In the genomic region with DNA sequence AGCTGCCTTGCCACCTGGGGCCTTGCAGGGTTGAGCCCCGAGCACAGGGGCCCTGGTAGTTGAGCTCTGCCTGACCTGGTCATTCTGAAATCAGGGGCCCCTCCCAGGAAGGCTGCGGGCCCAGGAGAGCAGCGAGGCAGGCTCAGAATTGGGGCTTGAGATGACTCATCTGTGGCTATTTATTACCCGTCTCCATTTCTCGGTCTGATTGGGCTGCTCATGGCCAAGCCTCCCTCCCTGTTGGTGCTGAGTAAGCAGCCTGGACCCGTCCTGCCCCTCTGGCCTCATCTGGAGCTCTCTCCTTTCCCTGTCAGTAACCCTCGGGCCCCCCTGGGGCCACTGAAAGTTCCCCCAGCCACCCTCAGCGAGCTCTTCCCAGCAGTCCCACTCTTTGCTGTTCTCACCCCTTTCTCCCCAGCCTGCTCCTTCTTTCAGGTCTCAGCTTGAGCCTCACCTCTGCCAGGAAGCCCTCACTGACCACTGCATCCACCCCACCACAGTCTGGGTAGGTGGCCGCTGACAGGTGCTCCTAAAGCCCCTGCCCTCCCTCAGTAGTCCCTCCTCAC, we compare ENCODE assay signal across 9 cellular contexts. TPM values are rescaled to one million over a fixed set of nuclear protein-coding genes. Genes with fewer than 3 reads are reported as not detected.
DNase-seq lines count a peak whose midpoint lies in the region; ATAC-seq and TF ChIP-seq lines count a peak whose summit lies in the region.
"Had no signal": no experiment of that assay in that cellular context is flagged by ENCODE, and none has a peak within 500 bp of the region (broad histone marks: within the 10 kb centered on the region; RNA-seq: fewer than 3 reads in every experiment).

No MANE protein-coding gene starts in this region.

- no peaks in the 10 kb centered on the region for H3K9me3 Mint-ChIP-seq in neural progenitor cell
- H3K9me3 Mint-ChIP-seq: neural crest cell had no signal

- peaks cover 25% of the 10 kb centered on the region for H3K4me1 Mint-ChIP-seq in neural progenitor cell

- TF ChIP-seq CTCF in RWPE2 (IDR thresholded peaks at IDR 0.05; ENCODE audit: poor library complexity, severe bottlenecking): no peak
- no peak for TF ChIP-seq CTCF in neural progenitor cell (IDR thresholded peaks at IDR 0.05)

- no peak overlapping the region for H3K4me2 ChIP-seq in neural progenitor cell

- no peaks in the 10 kb centered on the region for H3K27me3 ChIP-seq in RWPE2 (ENCODE audit: insufficient read depth, poor library complexity, severe bottlenecking)
- peaks cover 4% of the 10 kb centered on the region for H3K27me3 ChIP-seq in neural progenitor cell

- DNase-seq in Daoy (ENCODE audit: low read depth) (peak; percentile 90), RWPE2 (ENCODE audit: low spot score) (no peak), epidermal melanocyte (ENCODE audit: insufficient read length, low spot score) (peak; percentile 54), neural progenitor cell (ENCODE audit: low spot score) (no peak), NCI-H1436 (lab: John Stamatoyannopoulos, UW) (no peak), GDM1 (lab: John Stamatoyannopoulos, UW) (no peak)

- peak overlapping the region; percentile 50 for H3K27ac Mint-ChIP-seq in neural progenitor cell

- no peaks in the 10 kb centered on the region for H4K20me1 ChIP-seq in neural progenitor cell (ENCODE audit: low read depth)

- H3K4me1 ChIP-seq in RWPE2 (ENCODE audit: insufficient read depth, poor library complexity, severe bottlenecking) (peaks cover 9% of the 10 kb centered on the region), neural progenitor cell (peaks cover 6% of the 10 kb centered on the region)

- peak overlapping the region; percentile 4 for H3K27ac ChIP-seq in RWPE2 (ENCODE audit: poor library complexity, severe bottlenecking)
- H3K27ac ChIP-seq in neural progenitor cell: no peak overlapping the region

- peak overlapping the region; percentile 59 for H3K4me3 Mint-ChIP-seq in neural progenitor cell
- H3K4me3 Mint-ChIP-seq: neural crest cell had no signal

- H3K9ac ChIP-seq in neural progenitor cell: no peak overlapping the region

- H3K27me3 Mint-ChIP-seq in neural progenitor cell (ENCODE audit: insufficient read depth, low read depth): peaks cover 6% of the 10 kb centered on the region

- ATAC-seq in GM19351 (IDR thresholded peaks at IDR 0.05; ENCODE audit: unreplicated experiment): peak; percentile 68
- ATAC-seq in HG03108 (IDR thresholded peaks at IDR 0.05; ENCODE audit: unreplicated experiment): peak; percentile 57
- ATAC-seq in RWPE2 (ENCODE audit: low read depth): peak; percentile 98

- H3K9me3 ChIP-seq in RWPE2 (ENCODE audit: severe bottlenecking): no peaks in the 10 kb centered on the region
- no peaks in the 10 kb centered on the region for H3K9me3 ChIP-seq in neural progenitor cell (ENCODE audit: low read depth)

- H3F3A ChIP-seq in neural progenitor cell (ENCODE audit: low read depth): peaks cover 5% of the 10 kb centered on the region

- H3K4me3 ChIP-seq in RWPE2 (ENCODE audit: severe bottlenecking): no peak overlapping the region
- no peak overlapping the region for H3K4me3 ChIP-seq in neural progenitor cell

- no peaks in the 10 kb centered on the region for H3K36me3 Mint-ChIP-seq in neural progenitor cell

- no peak overlapping the region for H2AFZ ChIP-seq in neural progenitor cell (replicated peaks)

- H3K36me3 ChIP-seq in RWPE2 (ENCODE audit: low read depth): no peaks in the 10 kb centered on the region
- H3K36me3 ChIP-seq in neural progenitor cell: no peaks in the 10 kb centered on the region

- H3K79me2 ChIP-seq in neural progenitor cell (ENCODE audit: low read depth): no peaks in the 10 kb centered on the region

RNA-seq across cellular contexts. Expression of gene TNFRSF8, which starts 11.0 kb away (rescaled TPM):
- 13.4 and 16.4 TPM in 2 replicates for total RNA-seq in Daoy (2014; rRNA removed; shearing (Covaris generic))
- total RNA-seq in neural progenitor cell (ENCODE audit: low replicate concordance): not detected in 2 replicates
- total RNA-seq: neural crest cell had no signal

RNA-seq across cellular contexts. Expression of gene MIIP, which starts 32.8 kb away (rescaled TPM):
- 60.1 and 65.6 TPM in 2 replicates for total RNA-seq in Daoy (2014; rRNA removed; shearing (Covaris generic))
- 26.3 and 83.4 TPM in 2 replicates for total RNA-seq in neural progenitor cell (ENCODE audit: low replicate concordance)

Comparison
In these comparisons a context has a peak if more than half of its experiments do, and no peak if none do; other contexts are left out.
1. DNase-seq: peak in Daoy (single experiment) and epidermal melanocyte (single experiment); none in RWPE2 (single experiment), neural progenitor cell (single experiment), NCI-H1436 (single experiment) and GDM1 (single experiment).
2. RNA of gene TNFRSF8, which starts 11.0 kb away (total RNA-seq): 13.4 to 16.4 TPM in Daoy; not detected in neural progenitor cell; every median in the first group is over 10 times any median in the second.
3. Peak in every context shown above with its lines, with median percentiles within 50 percentile points of each other: ATAC-seq.